ENCODE assay signal across 33 cellular contexts in genomic region chr1:221154932-221155331, GRCh38.
"Had no signal": no experiment of that assay in that cellular context is flagged by ENCODE, and none has a peak within 500 bp of the region (broad histone marks: within the 10 kb centered on the region; RNA-seq: fewer than 3 reads in every experiment).

No MANE protein-coding gene starts in this region.

- H3K27me3 ChIP-seq: body of pancreas, breast epithelium, SJCRH30 had no signal

- H3K9me3 ChIP-seq: body of pancreas, breast epithelium, SJCRH30 had no signal

- H3K36me3 Mint-ChIP-seq: activated naive CD4-positive, alpha-beta T cell treated with anti-CD3 and anti-CD28 coated beads, Interleukin-2, amount 50 U/mL, for 24 hours; activated naive CD8-positive, alpha-beta T cell treated with anti-CD3 and anti-CD28 coated beads, Interleukin-2, amount 10 ng/mL, durations not matched to agents 7 days and 5 days had no signal

- H3K4me3 Mint-ChIP-seq: activated B cell treated with CpG ODN at 0.5 μM for 24 hours; activated CD8-positive, alpha-beta T cell treated with anti-CD3 and anti-CD28 coated beads, Interleukin-2, amount 10 ng/mL, durations not matched to agents 7 days and 5 days; activated naive CD4-positive, alpha-beta T cell treated with anti-CD3 and anti-CD28 coated beads, Interleukin-2, amount 50 U/mL, for 24 hours; activated naive CD8-positive, alpha-beta T cell treated with anti-CD3 and anti-CD28 coated beads, Interleukin-2, amount 10 ng/mL, durations not matched to agents 7 days and 5 days; activated T-cell treated with anti-CD3 and anti-CD28 coated beads, Interleukin-2, amount 50 U/mL, for 24 hours had no signal

- H3K4me3 ChIP-seq: body of pancreas, breast epithelium, K562, SJCRH30, SK-N-MC had no signal

- FAIRE-seq: astrocyte, K562 had no signal

- H3K9me3 Mint-ChIP-seq: activated naive CD4-positive, alpha-beta T cell treated with anti-CD3 and anti-CD28 coated beads, Interleukin-2, amount 50 U/mL, for 24 hours; activated naive CD8-positive, alpha-beta T cell treated with anti-CD3 and anti-CD28 coated beads, Interleukin-2, amount 10 ng/mL, durations not matched to agents 7 days and 5 days; activated T-cell treated with anti-CD3 and anti-CD28 coated beads, Interleukin-2, amount 50 U/mL, for 24 hours; activated T-helper 2 cell treated with anti-CD3 and anti-CD28 coated beads, Interferon-gamma antibody, Interleukin-2, Interleukin-4, amounts not matched to agents 10 μg/mL and 5 μg/mL and 100 μg/mL, durations not matched to agents 14 hours and 24 hours and 36 hours had no signal

- H3K36me3 ChIP-seq: breast epithelium, SJCRH30 had no signal

- H3K27ac ChIP-seq: body of pancreas, breast epithelium, SJCRH30, SK-N-MC, VCaP had no signal

- DNase-seq: activated B cell treated with CpG ODN at 0.5 μM for 24 hours; activated CD4-positive, alpha-beta T cell treated with anti-CD3 and anti-CD28 coated beads for 4 hours; activated CD4-positive, CD25-positive, alpha-beta regulatory T cell treated with anti-CD3 and anti-CD28 coated beads, Interleukin-2, amount 50 U/mL, for 72 hours; activated CD8-positive, alpha-beta T cell treated with anti-CD3 and anti-CD28 coated beads, Interleukin-2, amount 10 ng/mL, durations not matched to agents 7 days and 5 days; activated gamma-delta T cell; activated naive CD4-positive, alpha-beta T cell treated with Interleukin-2 at 50 U/mL for 16 hours; activated naive CD8-positive, alpha-beta T cell treated with anti-CD3 and anti-CD28 coated beads, Interleukin-2, amount 10 ng/mL, durations not matched to agents 7 days and 5 days; activated T-cell treated with anti-CD3 and anti-CD28 coated beads, Interleukin-2, amount 50 U/mL, for 24 hours; body of pancreas; NCI-H1092 treated with DMSO at 0.1 percent for 48 hours; NCI-H1417; NCI-H146; NCI-H187; NCI-H2029 treated with DMSO at 0.1 percent for 48 hours; NCI-H2107; NCI-H2171; NCI-H510A; NCI-H526; NCI-H748 treated with DMSO at 0.1 percent for 48 hours; NK-92 treated with Interleukin-12 subunit alpha and Interleukin-12 subunit beta, amount 100 ng/mL, for 24 hours; PC-3; Right ventricle myocardium superior; SJCRH30; T-helper 1 cell; T-helper 2 cell; T-helper 9 cell had no signal

- H3K4me1 Mint-ChIP-seq: activated naive CD4-positive, alpha-beta T cell treated with anti-CD3 and anti-CD28 coated beads, Interleukin-2, amount 50 U/mL, for 24 hours; activated naive CD8-positive, alpha-beta T cell treated with anti-CD3 and anti-CD28 coated beads, Interleukin-2, amount 10 ng/mL, durations not matched to agents 7 days and 5 days had no signal

- ATAC-seq: activated CD8-positive, alpha-beta T cell treated with anti-CD3 and anti-CD28 coated beads, Interleukin-2, amount 10 ng/mL, durations not matched to agents 7 days and 5 days; body of pancreas; K562; PC-3 had no signal

- H3K4me1 ChIP-seq: breast epithelium had no signal

- H3K27ac Mint-ChIP-seq: activated CD8-positive, alpha-beta T cell treated with anti-CD3 and anti-CD28 coated beads, Interleukin-2, amount 10 ng/mL, durations not matched to agents 7 days and 5 days; activated naive CD4-positive, alpha-beta T cell treated with anti-CD3 and anti-CD28 coated beads, Interleukin-2, amount 50 U/mL, for 24 hours; activated naive CD8-positive, alpha-beta T cell treated with anti-CD3 and anti-CD28 coated beads, Interleukin-2, amount 10 ng/mL, durations not matched to agents 7 days and 5 days; activated T-cell treated with anti-CD3 and anti-CD28 coated beads, Interleukin-2, amount 50 U/mL, for 24 hours; activated T-helper 2 cell treated with anti-CD3 and anti-CD28 coated beads, Interferon-gamma antibody, Interleukin-2, Interleukin-4, amounts not matched to agents 10 μg/mL and 5 μg/mL and 100 μg/mL, durations not matched to agents 14 hours and 24 hours and 36 hours had no signal

- H3K27me3 Mint-ChIP-seq: activated B cell treated with CpG ODN at 0.5 μM for 24 hours; activated naive CD4-positive, alpha-beta T cell treated with anti-CD3 and anti-CD28 coated beads, Interleukin-2, amount 50 U/mL, for 24 hours; activated naive CD8-positive, alpha-beta T cell treated with anti-CD3 and anti-CD28 coated beads, Interleukin-2, amount 10 ng/mL, durations not matched to agents 7 days and 5 days had no signal
